ENCODE assay signal across 8 cellular contexts in genomic region chr14:21068521-21069387, GRCh38. TPM values are rescaled to one million over a fixed set of nuclear protein-coding genes. Genes with fewer than 3 reads are reported as not detected.
A peak's percentile ranks its signal among the peaks of the same experiment; 100 is the strongest.
DNase-seq lines count a peak whose midpoint lies in the region; ATAC-seq, FAIRE-seq and TF ChIP-seq lines count a peak whose summit lies in the region.

No MANE protein-coding gene starts in this region.

- H4K20me1 ChIP-seq in PC-3 (ENCODE audit: low read length), result no peaks in the 10 kb centered on the region

- H3K9me3 ChIP-seq in PC-3 (ENCODE audit: low read length) (no peaks in the 10 kb centered on the region), adipocyte (ENCODE audit: control insufficient read depth, low read length) (no peaks in the 10 kb centered on the region), cardiac muscle cell (ENCODE audit: low read depth) (no peaks in the 10 kb centered on the region)

- peak overlapping the region; percentile 93 for H3K4me2 ChIP-seq in PC-3 (ENCODE audit: low read length)

- H3K27me3 ChIP-seq in PC-3 (ENCODE audit: low read length) (peaks cover 60% of the 10 kb centered on the region), adipocyte (replicated peaks; ENCODE audit: control insufficient read depth, insufficient read depth, low read length) (no peaks in the 10 kb centered on the region), cardiac muscle cell (no peaks in the 10 kb centered on the region)

- H3K27ac ChIP-seq in PC-3 (ENCODE audit: low read length) (no peak overlapping the region), cardiac muscle cell (no peak overlapping the region)

- TF ChIP-seq CTCF in PC-3 (conservative IDR thresholded peaks at IDR 0.05; ENCODE audit: low read depth, low read length), result peak; percentile 68
- TF ChIP-seq CTCF in cardiac muscle cell (IDR thresholded peaks at IDR 0.05; ENCODE audit: low read depth, low read length), result peak; percentile 68

- POLR2A ChIA-PET in PC-3 (lab: Charles Lee; ENCODE audit: unreplicated experiment), result no interaction called here

- intact Hi-C loops in PC-3 (cut with micrococcal nuclease), result loop anchor here (1.0 kb wide), 1 partner anchor 36 kb away; no protein-coding TSS in a partner anchor

- H3K36me3 ChIP-seq in PC-3 (ENCODE audit: low read depth, low read length), result no peaks in the 10 kb centered on the region
- H3K36me3 ChIP-seq in adipocyte (ENCODE audit: control insufficient read depth, insufficient read depth, low read length, severe bottlenecking), result peaks cover 11% of the 10 kb centered on the region
- H3K36me3 ChIP-seq in cardiac muscle cell, result no peaks in the 10 kb centered on the region

- ATAC-seq in PC-3 (peak; percentile 59), GM19395 (IDR thresholded peaks at IDR 0.05; ENCODE audit: unreplicated experiment) (no peak)

- CTCF ChIA-PET in PC-3 (lab: Charles Lee), result interaction anchor here (0.6 to 1.6 kb wide), 7 partner anchors 8 to 54 kb away, joined by 3 to 34 read pairs (median 4); no protein-coding TSS in a partner anchor

- no peaks in the 10 kb centered on the region for H3F3A ChIP-seq in PC-3 (ENCODE audit: low read length, unreplicated experiment)

- H3K9ac ChIP-seq in PC-3 (ENCODE audit: low read length) (no peak overlapping the region), adipocyte (ENCODE audit: low read length) (peak overlapping the region; percentile 98)

- peak overlapping the region; percentile 63 for H2AFZ ChIP-seq in PC-3 (ENCODE audit: low read length)

- no peak for FAIRE-seq in GM12892 (lab: Jason Lieb, UNC)

- H3K9me2 ChIP-seq in PC-3 (replicated peaks; ENCODE audit: low read length), result no peaks in the 10 kb centered on the region

- no peaks in the 10 kb centered on the region for H3K79me2 ChIP-seq in PC-3 (ENCODE audit: low read length)

- H3K4me1 ChIP-seq in PC-3 (ENCODE audit: insufficient read depth, low read length) (peaks cover 6% of the 10 kb centered on the region; the same call in 1 of the 2 replicates), adipocyte (ENCODE audit: control insufficient read depth, insufficient read depth, low read length) (peaks cover 46% of the 10 kb centered on the region), cardiac muscle cell (ENCODE audit: low read depth) (peaks cover 8% of the 10 kb centered on the region)

- no TSS peak for BruUV-seq in PC-3 (replicated peaks; lab: Mats Ljungman, UMichigan)

- H3K4me3 ChIP-seq in Jurkat, Clone E6-1 (ENCODE audit: low read length), result no peak overlapping the region
- H3K4me3 ChIP-seq in PC-3 (ENCODE audit: low read length) (peak overlapping the region; percentile 72; the same call in 1 of the 2 replicates), adipocyte (ENCODE audit: low read length) (peak overlapping the region; percentile 87), cardiac muscle cell (peak overlapping the region; percentile 85)

- no peak for TF ChIP-seq POLR2A in GM12892 (IDR thresholded peaks at IDR 0.05; ENCODE audit: low read depth, low read length)

- DNase-seq in D341Med (ENCODE audit: low spot score) (peak; percentile 80), PC-3 (peak; percentile 61), adipocyte (ENCODE audit: low read depth) (peak; percentile 88), cardiac muscle cell (ENCODE audit: low read depth in 1 of 2, low spot score in 1 of 2) (peak; percentile 63 to 89), nucleus accumbens (lab: John Stamatoyannopoulos, UW) (peak in 41 of 56 donors; percentile 4 to 69 (median 39)), GM12892 (ENCODE audit: insufficient read length) (no peak)
- peak; percentile 20 for DNase-seq in Jurkat, Clone E6-1 (ENCODE audit: low read depth, low spot score)

RNA-seq across cellular contexts. Expression of gene ARHGEF40, which starts 1.4 kb away (rescaled TPM):
- 1.6 TPM for polyA plus RNA-seq in Jurkat, Clone E6-1 (2012; ENCODE audit: insufficient read depth, insufficient read length)
- 2.7 and 3.9 TPM in 2 replicates for total RNA-seq in PC-3 (2014; rRNA removed)
- total RNA-seq in cardiac muscle cell, result 32.9 and 41.7 TPM in 2 replicates
- polyA plus RNA-seq in cardiac muscle cell, result 26.4 and 31.6 TPM in 2 replicates
- polyA plus RNA-seq in GM12892 (2012; ENCODE audit: missing spikeins), result 0.15 TPM

RNA-seq across cellular contexts. Expression of gene RNASE8, which starts 11.1 kb away (rescaled TPM):
- not detected for polyA plus RNA-seq in Jurkat, Clone E6-1 (2012; ENCODE audit: insufficient read depth, insufficient read length)
- total RNA-seq in PC-3 (2014; rRNA removed) (not detected in 2 replicates), cardiac muscle cell (not detected in 2 replicates)
- polyA plus RNA-seq in cardiac muscle cell, result not detected in 2 replicates
- polyA plus RNA-seq in GM12892 (2012; ENCODE audit: missing spikeins), result not detected

RNA-seq across cellular contexts. Expression of gene RNASE7, which starts 26.6 kb away (rescaled TPM):
- polyA plus RNA-seq in Jurkat, Clone E6-1 (2012; ENCODE audit: insufficient read depth, insufficient read length), result not detected
- total RNA-seq in PC-3 (2014; rRNA removed) (not detected in 2 replicates), cardiac muscle cell (not detected in 2 replicates)
- not detected in 2 replicates for polyA plus RNA-seq in cardiac muscle cell
- not detected for polyA plus RNA-seq in GM12892 (2012; ENCODE audit: missing spikeins)

RNA-seq across cellular contexts. Expression of gene ZNF219, which starts 29.7 kb away (rescaled TPM):
- 27.1 TPM for polyA plus RNA-seq in Jurkat, Clone E6-1 (2012; ENCODE audit: insufficient read depth, insufficient read length)
- total RNA-seq in PC-3 (2014; rRNA removed) (5.7 and 6.0 TPM in 2 replicates), cardiac muscle cell (143 and 154 TPM in 2 replicates)
- polyA plus RNA-seq in cardiac muscle cell, result 49.5 and 77.0 TPM in 2 replicates
- polyA plus RNA-seq in GM12892 (2012; ENCODE audit: missing spikeins), result 0.66 TPM

RNA-seq across cellular contexts. Expression of gene TMEM253, which starts 32.1 kb away (rescaled TPM):
- polyA plus RNA-seq in Jurkat, Clone E6-1 (2012; ENCODE audit: insufficient read depth, insufficient read length), result not detected
- total RNA-seq in PC-3 (2014; rRNA removed) (not detected in 2 replicates), cardiac muscle cell (0.46 and 1.2 TPM in 2 replicates)
- polyA plus RNA-seq in cardiac muscle cell, result 1.3 and 2.4 TPM in 2 replicates
- not detected for polyA plus RNA-seq in GM12892 (2012; ENCODE audit: missing spikeins)
